15 cellular contexts compared by ENCODE assay signal in the genomic region with DNA sequence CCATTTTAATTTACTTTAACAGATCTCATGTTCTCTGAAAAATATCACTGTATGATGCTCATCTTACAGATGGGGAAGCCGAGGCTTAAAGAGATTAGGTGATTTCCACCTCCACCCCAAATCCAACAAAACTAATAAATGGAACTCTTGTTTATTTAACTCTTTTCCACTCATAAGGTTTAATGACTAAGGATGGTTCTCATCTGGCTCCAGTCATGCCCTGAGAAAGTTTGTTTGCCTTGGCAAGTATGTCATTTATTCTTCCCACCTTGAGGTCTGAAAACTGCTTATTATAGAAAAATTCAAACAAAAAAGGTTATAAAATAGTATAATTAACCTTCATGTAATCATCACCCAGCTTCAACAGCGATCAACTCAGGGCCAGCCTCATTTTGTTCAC. TPM values are rescaled to one million over a fixed set of nuclear protein-coding genes. Genes with fewer than 3 reads are reported as not detected.
"Had no signal": no experiment of that assay in that cellular context is flagged by ENCODE, and none has a peak within 500 bp of the region (broad histone marks: within the 10 kb centered on the region; RNA-seq: fewer than 3 reads in every experiment).

No MANE protein-coding gene starts in this region.

- H3K9me3 Mint-ChIP-seq: activated CD4-positive, alpha-beta T cell treated with anti-CD3 and anti-CD28 coated beads, Interleukin-2, amount 10 ng/mL, durations not matched to agents 7 days and 5 days; activated naive CD4-positive, alpha-beta T cell treated with anti-CD3 and anti-CD28 coated beads, Interleukin-2, amount 10 ng/mL, durations not matched to agents 7 days and 5 days; activated T-helper 2 cell treated with anti-CD3 and anti-CD28 coated beads, Interferon-gamma antibody, Interleukin-2, Interleukin-4, amounts not matched to agents 10 μg/mL and 5 μg/mL and 100 μg/mL, durations not matched to agents 14 hours and 24 hours and 36 hours; nephron progenitor cell; stimulated activated naive CD8-positive, alpha-beta T cell treated with anti-CD3 and anti-CD28 coated beads, Interleukin-15, Interleukin-2, amounts not matched to agents 100 ng/mL and 50 ng/mL, for 24 hours had no signal

- H3K27me3 Mint-ChIP-seq: activated CD4-positive, alpha-beta T cell treated with anti-CD3 and anti-CD28 coated beads, Interleukin-2, amount 10 ng/mL, durations not matched to agents 7 days and 5 days; stimulated activated naive CD8-positive, alpha-beta T cell treated with anti-CD3 and anti-CD28 coated beads, Interleukin-15, Interleukin-2, amounts not matched to agents 100 ng/mL and 50 ng/mL, for 24 hours had no signal

- H3K27ac Mint-ChIP-seq: activated CD4-positive, alpha-beta T cell treated with anti-CD3 and anti-CD28 coated beads, Interleukin-2, amount 10 ng/mL, durations not matched to agents 7 days and 5 days; activated naive CD4-positive, alpha-beta T cell treated with anti-CD3 and anti-CD28 coated beads, Interleukin-2, amount 10 ng/mL, durations not matched to agents 7 days and 5 days; activated T-helper 2 cell treated with anti-CD3 and anti-CD28 coated beads, Interferon-gamma antibody, Interleukin-2, Interleukin-4, amounts not matched to agents 10 μg/mL and 5 μg/mL and 100 μg/mL, durations not matched to agents 14 hours and 24 hours and 36 hours; nephron progenitor cell; stimulated activated naive CD8-positive, alpha-beta T cell treated with anti-CD3 and anti-CD28 coated beads, Interleukin-15, Interleukin-2, amounts not matched to agents 100 ng/mL and 50 ng/mL, for 24 hours had no signal

- H3K27ac ChIP-seq: dorsolateral prefrontal cortex, upper lobe of right lung had no signal

- H3K9me3 ChIP-seq: upper lobe of right lung had no signal

- H3K36me3 Mint-ChIP-seq: activated naive CD4-positive, alpha-beta T cell treated with anti-CD3 and anti-CD28 coated beads, Interleukin-2, amount 10 ng/mL, durations not matched to agents 7 days and 5 days had no signal

- DNase-seq: activated CD4-positive, alpha-beta T cell treated with anti-CD3 and anti-CD28 coated beads, Interleukin-2, amount 10 ng/mL, durations not matched to agents 7 days and 5 days; activated naive CD4-positive, alpha-beta T cell treated with anti-CD3 and anti-CD28 coated beads, Interleukin-2, amount 10 ng/mL, durations not matched to agents 7 days and 5 days; dorsolateral prefrontal cortex; erythroblast; hypothalamus; nephron progenitor cell; T-helper 9 cell; upper lobe of right lung had no signal

- H3K4me3 ChIP-seq: dorsolateral prefrontal cortex, upper lobe of right lung had no signal

- H3K4me3 Mint-ChIP-seq: activated CD4-positive, alpha-beta T cell treated with anti-CD3 and anti-CD28 coated beads, Interleukin-2, amount 10 ng/mL, durations not matched to agents 7 days and 5 days; activated naive CD4-positive, alpha-beta T cell treated with anti-CD3 and anti-CD28 coated beads, Interleukin-2, amount 10 ng/mL, durations not matched to agents 7 days and 5 days; nephron progenitor cell; stimulated activated naive CD8-positive, alpha-beta T cell treated with anti-CD3 and anti-CD28 coated beads, Interleukin-15, Interleukin-2, amounts not matched to agents 100 ng/mL and 50 ng/mL, for 24 hours had no signal

- H3K36me3 ChIP-seq: upper lobe of right lung had no signal

- H3K4me1 ChIP-seq: upper lobe of right lung had no signal

- H3K27me3 ChIP-seq: dorsolateral prefrontal cortex, upper lobe of right lung had no signal

RNA-seq across cellular contexts. Expression of a gene that starts 56.3 kb away (rescaled TPM):
- total RNA-seq: activated T-helper 2 cell treated with anti-CD3 and anti-CD28 coated beads, Interferon-gamma antibody, Interleukin-2, Interleukin-4, amounts not matched to agents 10 μg/mL and 5 μg/mL and 100 μg/mL, durations not matched to agents 14 hours and 24 hours and 36 hours; cardiac septum; glomerular endothelial cell; kidney epithelial cell; osteocyte; pulmonary artery endothelial cell; upper lobe of right lung had no signal
